Comparison of ENCODE assay signal across 16 cellular contexts in the genomic region with DNA sequence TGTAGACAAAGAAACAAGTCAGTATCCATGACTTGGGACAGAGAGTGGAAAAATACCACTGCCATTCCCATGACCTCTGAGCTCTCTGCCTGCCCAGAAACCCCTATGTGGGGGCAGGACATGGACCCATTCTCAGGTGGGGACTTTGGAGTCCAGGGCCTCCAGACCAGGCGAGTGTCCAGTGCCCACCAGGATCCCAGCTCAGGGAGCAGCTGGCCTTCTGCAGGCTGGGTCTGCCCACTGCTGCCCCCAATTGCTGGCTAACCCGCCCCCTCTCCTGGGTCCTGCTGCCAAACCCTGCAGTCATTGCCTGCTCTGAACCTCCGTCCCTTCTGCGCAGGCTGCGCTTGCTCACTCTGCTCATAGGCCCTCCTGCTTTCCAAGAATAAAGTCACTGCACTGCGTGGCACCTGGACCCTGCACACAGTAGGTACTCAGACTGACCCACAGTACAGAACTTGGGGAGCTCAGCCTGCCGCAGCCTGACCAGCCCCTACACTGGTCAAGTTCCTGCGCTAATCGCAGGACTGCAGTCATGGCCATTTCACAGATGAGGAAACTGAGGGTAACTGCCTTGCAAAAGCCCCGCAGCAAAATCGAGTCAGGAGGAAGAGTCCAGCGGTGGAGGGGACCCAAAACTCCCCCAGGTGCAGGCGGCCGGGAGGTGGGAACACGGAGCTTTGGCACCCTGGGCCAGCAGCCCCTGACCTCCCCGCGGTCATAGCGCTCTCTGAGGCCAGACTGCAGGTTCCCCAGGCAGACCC. TPM values are rescaled to one million over a fixed set of nuclear protein-coding genes. Genes with fewer than 3 reads are reported as not detected.
DNase-seq lines count a peak whose midpoint lies in the region; TF ChIP-seq lines count a peak whose summit lies in the region.
"Had no signal": no experiment of that assay in that cellular context is flagged by ENCODE, and none has a peak within 500 bp of the region (broad histone marks: within the 10 kb centered on the region; RNA-seq: fewer than 3 reads in every experiment).

No MANE protein-coding gene starts in this region.

- no peak overlapping the region for H3K27ac Mint-ChIP-seq in activated T-cell treated with anti-CD3 and anti-CD28 coated beads, Interleukin-2, amount 50 U/mL, for 24 hours
- H3K27ac Mint-ChIP-seq in activated CD4-positive, alpha-beta T cell treated with anti-CD3 and anti-CD28 coated beads, Interleukin-2, amount 10 ng/mL, durations not matched to agents 7 days and 5 days = no peak overlapping the region

- CTCF ChIA-PET in activated CD4-positive, alpha-beta T cell treated with anti-CD3 and anti-CD28 coated beads, Interleukin-2, amount 10 ng/mL, durations not matched to agents 7 days and 5 days (lab: Charles Lee) = no interaction called here

- H3K4me3 Mint-ChIP-seq in activated T-cell treated with anti-CD3 and anti-CD28 coated beads, Interleukin-2, amount 50 U/mL, for 24 hours = peak overlapping the region; percentile 37
- H3K4me3 Mint-ChIP-seq in activated CD4-positive, alpha-beta T cell treated with anti-CD3 and anti-CD28 coated beads, Interleukin-2, amount 10 ng/mL, durations not matched to agents 7 days and 5 days = no peak overlapping the region

- H3K9me3 Mint-ChIP-seq in activated T-cell treated with anti-CD3 and anti-CD28 coated beads, Interleukin-2, amount 50 U/mL, for 24 hours = peaks cover 15% of the 10 kb centered on the region
- peaks cover 14% of the 10 kb centered on the region for H3K9me3 Mint-ChIP-seq in activated CD4-positive, alpha-beta T cell treated with anti-CD3 and anti-CD28 coated beads, Interleukin-2, amount 10 ng/mL, durations not matched to agents 7 days and 5 days

- in situ Hi-C loops in GM13976 (cut with MboI; ENCODE audit: low sequenced_read_pairs, unreplicated experiment) = loop anchor here (25.0 kb wide), 1 partner anchor 537 kb away; no protein-coding TSS in a partner anchor

- H3K9me3 ChIP-seq in NT2/D1 (ENCODE audit: insufficient read depth, low read length) = peaks cover 23% of the 10 kb centered on the region

- H3K4me1 ChIP-seq in NT2/D1 (ENCODE audit: insufficient read depth, insufficient read length) = peaks cover 2% of the 10 kb centered on the region
- H3K4me1 ChIP-seq: parathyroid adenoma had no signal

- peaks cover 69% of the 10 kb centered on the region for H3K27me3 Mint-ChIP-seq in activated T-cell treated with anti-CD3 and anti-CD28 coated beads, Interleukin-2, amount 50 U/mL, for 24 hours
- H3K27me3 Mint-ChIP-seq in activated CD4-positive, alpha-beta T cell treated with anti-CD3 and anti-CD28 coated beads, Interleukin-2, amount 10 ng/mL, durations not matched to agents 7 days and 5 days = peaks cover 48% of the 10 kb centered on the region

- H3K9ac ChIP-seq in NT2/D1 (ENCODE audit: insufficient read length, low read depth) = no peak overlapping the region
- H3K9ac ChIP-seq: parathyroid adenoma had no signal

- peaks cover 12% of the 10 kb centered on the region for H3K4me1 Mint-ChIP-seq in activated T-cell treated with anti-CD3 and anti-CD28 coated beads, Interleukin-2, amount 50 U/mL, for 24 hours (ENCODE audit: low read depth)
- H3K4me1 Mint-ChIP-seq in activated CD4-positive, alpha-beta T cell treated with anti-CD3 and anti-CD28 coated beads, Interleukin-2, amount 10 ng/mL, durations not matched to agents 7 days and 5 days = peaks cover 7% of the 10 kb centered on the region

- peaks cover 29% of the 10 kb centered on the region for H3K27me3 ChIP-seq in NT2/D1 (ENCODE audit: insufficient read depth, insufficient read length)

- no peaks in the 10 kb centered on the region for H3K36me3 ChIP-seq in NT2/D1 (ENCODE audit: insufficient read depth, insufficient read length, low read length)

- H3K4me3 ChIP-seq in NT2/D1 (ENCODE audit: insufficient read length, low read depth) (peak overlapping the region; percentile 37), iPS-11a (ENCODE audit: low read depth, low read length) (peak overlapping the region; percentile 27), retinal pigment epithelial cell (ENCODE audit: low read length) (peak overlapping the region; percentile 8)
- H3K4me3 ChIP-seq: body of pancreas, GM12878 had no signal

- POLR2A ChIA-PET in activated CD4-positive, alpha-beta T cell treated with anti-CD3 and anti-CD28 coated beads, Interleukin-2, amount 10 ng/mL, durations not matched to agents 7 days and 5 days (lab: Charles Lee) = no interaction called here

- peaks cover 4% of the 10 kb centered on the region for H3K36me3 Mint-ChIP-seq in activated T-cell treated with anti-CD3 and anti-CD28 coated beads, Interleukin-2, amount 50 U/mL, for 24 hours (ENCODE audit: low read depth)
- H3K36me3 Mint-ChIP-seq in activated CD4-positive, alpha-beta T cell treated with anti-CD3 and anti-CD28 coated beads, Interleukin-2, amount 10 ng/mL, durations not matched to agents 7 days and 5 days (ENCODE audit: low read depth) = peaks cover 7% of the 10 kb centered on the region

- TF ChIP-seq CTCF in retinal pigment epithelial cell (conservative IDR thresholded peaks at IDR 0.05; ENCODE audit: low read depth, low read length) = no peak
- no peak for TF ChIP-seq CTCF in GM13976 (IDR thresholded peaks at IDR 0.05; ENCODE audit: borderline replicate concordance, control extremely low read depth, extremely low read depth, insufficient read depth, missing control alignments)

- no peak for DNase-seq in activated T-cell treated with anti-CD3 and anti-CD28 coated beads, Interleukin-2, amount 50 U/mL, for 24 hours
- no peak for DNase-seq in activated T-cell treated with anti-CD3 and anti-CD28 coated beads for 4 hours
- DNase-seq in NT2/D1 (ENCODE audit: low read depth, low spot score) = no peak
- DNase-seq in retinal pigment epithelial cell (ENCODE audit: low read depth) = no peak
- DNase-seq in GM13976 (ENCODE audit: low spot score) = no peak
- DNase-seq in activated CD4-positive, alpha-beta T cell treated with anti-CD3 and anti-CD28 coated beads, Interleukin-2, amount 10 ng/mL, durations not matched to agents 7 days and 5 days = no peak
- no peak for DNase-seq in NCI-H146 treated with DMSO at 0.1 percent for 48 hours (lab: John Stamatoyannopoulos, UW; ENCODE audit: unreplicated experiment)
- DNase-seq: activated effector memory CD4-positive, alpha-beta T cell treated with Interleukin-2 at 50 U/mL for 16 hours; body of pancreas; effector memory CD4-positive, alpha-beta T cell; Kasumi-1; NCI-H1417 treated with DMSO at 0.1 percent for 48 hours; NCI-H446 had no signal

RNA-seq across cellular contexts. Expression of a gene that starts 0.8 kb away (rescaled TPM):
- total RNA-seq in activated CD4-positive, alpha-beta T cell treated with anti-CD3 and anti-CD28 coated beads, Interleukin-2, amount 10 ng/mL, durations not matched to agents 7 days and 5 days = not detected
- total RNA-seq: GM12878 had no signal

RNA-seq across cellular contexts. Expression of a gene that starts 30.7 kb away (rescaled TPM):
- total RNA-seq in activated CD4-positive, alpha-beta T cell treated with anti-CD3 and anti-CD28 coated beads, Interleukin-2, amount 10 ng/mL, durations not matched to agents 7 days and 5 days = under 1 TPM; 0.08 to 0.20 TPM
